ENCODE assay signal across 14 cellular contexts in genomic region chr2:85181093-85181685, GRCh38. TPM values are rescaled to one million over a fixed set of nuclear protein-coding genes. Genes with fewer than 3 reads are reported as not detected.
DNase-seq lines count a peak whose midpoint lies in the region; ATAC-seq, FAIRE-seq and TF ChIP-seq lines count a peak whose summit lies in the region.
"Had no signal": no experiment of that assay in that cellular context is flagged by ENCODE, and none has a peak within 500 bp of the region (broad histone marks: within the 10 kb centered on the region; RNA-seq: fewer than 3 reads in every experiment).

No MANE protein-coding gene starts in this region.

- TF ChIP-seq CTCF in AG04450 (IDR thresholded peaks at IDR 0.05; ENCODE audit: low read depth, low read length) = 0 out of 2 replicates have a peak, but pooled peaks have one; percentile 6
- TF ChIP-seq CTCF in GM12865 (IDR thresholded peaks at IDR 0.05; ENCODE audit: insufficient read depth, low read depth, low read length, missing control alignments) = peak; percentile 3
- TF ChIP-seq CTCF in left lung (IDR thresholded peaks at IDR 0.05) = no peak
- TF ChIP-seq CTCF in GM20000 (IDR thresholded peaks at IDR 0.05; ENCODE audit: extremely low read depth, missing control alignments) = no peak

- peak; percentile 52; the same call in 2 of the 3 replicates for ATAC-seq in SK-N-SH treated with all-trans-retinoic acid at 6 μM for 48 hours
- peak; percentile 31 for ATAC-seq in left lung
- ATAC-seq in HG03095 (IDR thresholded peaks at IDR 0.05; ENCODE audit: unreplicated experiment) = no peak
- no peak for ATAC-seq in HG02885 (IDR thresholded peaks at IDR 0.05; ENCODE audit: poor library complexity, unreplicated experiment)

- DNase-seq in AG04450 (ENCODE audit: low read depth, low spot score) = no peak
- DNase-seq in GM12865 (ENCODE audit: low read depth) = no peak
- DNase-seq in left lung = no peak
- DNase-seq in GM12892 (ENCODE audit: insufficient read length) = no peak
- no peak for DNase-seq in GM20000 (ENCODE audit: low spot score)
- DNase-seq: adrenal gland, GOT3, NCI-H1694 treated with DMSO at 0.1 percent for 48 hours, nucleus accumbens, testis had no signal

- H3K27ac ChIP-seq in AG04450 (ENCODE audit: low read depth, low read length) = no peak overlapping the region
- no peak overlapping the region for H3K27ac ChIP-seq in left lung
- H3K27ac ChIP-seq: adrenal gland, epithelial cell of prostate, testis had no signal

- TF ChIP-seq POLR2A in GM12892 (IDR thresholded peaks at IDR 0.05; ENCODE audit: low read depth, low read length) = no peak

- no peak overlapping the region for H3K4me3 ChIP-seq in AG04450 (ENCODE audit: low read depth, low read length)
- H3K4me3 ChIP-seq in GM12865 (ENCODE audit: low read depth, low read length) = no peak overlapping the region
- H3K4me3 ChIP-seq in left lung = no peak overlapping the region
- H3K4me3 ChIP-seq: adrenal gland, testis had no signal

- no peaks in the 10 kb centered on the region for H3K27me3 ChIP-seq in AG04450 (ENCODE audit: control insufficient read depth, insufficient read depth, low read length)
- H3K27me3 ChIP-seq in left lung = no peaks in the 10 kb centered on the region
- H3K27me3 ChIP-seq: adrenal gland, testis had no signal

- intact Hi-C loops in left lung (cut with DNase I) = no loop called here

- CTCF ChIA-PET in AG04450 (lab: Charles Lee) = interaction anchor here (1.0 kb wide), 1 partner anchor 51 kb away, joined by 5 read pairs; no protein-coding TSS in a partner anchor

- POLR2A ChIA-PET in AG04450 (lab: Yijun Ruan, JAX) = no interaction called here

- no peak for FAIRE-seq in GM12892 (lab: Jason Lieb, UNC)

- no peaks in the 10 kb centered on the region for H3K36me3 ChIP-seq in left lung
- H3K36me3 ChIP-seq: adrenal gland had no signal

- peaks cover 13 to 23% of the 10 kb centered on the region in 2 donors for H3K4me1 ChIP-seq in left lung
- H3K4me1 ChIP-seq: testis had no signal

- H3K9me3 ChIP-seq in AG04450 (ENCODE audit: control insufficient read depth, insufficient read depth, low read length) = no peaks in the 10 kb centered on the region
- no peaks in the 10 kb centered on the region for H3K9me3 ChIP-seq in left lung
- H3K9me3 ChIP-seq: adrenal gland, testis had no signal

TF ChIP-seq in SK-N-SH treated with all-trans-retinoic acid at 6 μM for 48 hours, 23 proteins besides CTCF, POLR2A, EP300 and RAD21:
- TF ChIP-seq POU6F1 (CRISPR knock-in tag; IDR thresholded peaks at IDR 0.05; ENCODE audit: borderline replicate concordance, low read depth) = no peak
- no peak for TF ChIP-seq ISL1 (CRISPR knock-in tag; IDR thresholded peaks at IDR 0.05)
- TF ChIP-seq TOX (CRISPR knock-in tag; IDR thresholded peaks at IDR 0.05; ENCODE audit: borderline replicate concordance) = no peak
- no peak for TF ChIP-seq PPARA (CRISPR knock-in tag; IDR thresholded peaks at IDR 0.05; ENCODE audit: borderline replicate concordance)
- TF ChIP-seq, protein P1, sequence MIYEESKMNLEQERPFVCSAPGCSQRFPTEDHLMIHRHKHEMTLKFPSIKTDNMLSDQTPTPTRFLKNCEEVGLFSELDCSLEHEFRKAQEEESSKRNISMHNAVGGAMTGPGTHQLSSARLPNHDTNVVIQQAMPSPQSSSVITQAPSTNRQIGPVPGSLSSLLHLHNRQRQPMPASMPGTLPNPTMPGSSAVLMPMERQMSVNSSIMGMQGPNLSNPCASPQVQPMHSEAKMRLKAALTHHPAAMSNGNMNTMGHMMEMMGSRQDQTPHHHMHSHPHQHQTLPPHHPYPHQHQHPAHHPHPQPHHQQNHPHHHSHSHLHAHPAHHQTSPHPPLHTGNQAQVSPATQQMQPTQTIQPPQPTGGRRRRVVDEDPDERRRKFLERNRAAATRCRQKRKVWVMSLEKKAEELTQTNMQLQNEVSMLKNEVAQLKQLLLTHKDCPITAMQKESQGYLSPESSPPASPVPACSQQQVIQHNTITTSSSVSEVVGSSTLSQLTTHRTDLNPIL (CRISPR knock-in tag; IDR thresholded peaks at IDR 0.05; ENCODE audit: low read depth) = no peak
- no peak for TF ChIP-seq ZNF565 (CRISPR knock-in tag; conservative IDR thresholded peaks at IDR 0.05; ENCODE audit: low read depth)
- TF ChIP-seq ZFP30 (CRISPR knock-in tag; IDR thresholded peaks at IDR 0.05) = no peak
- no peak for TF ChIP-seq GLIS3 (CRISPR knock-in tag; IDR thresholded peaks at IDR 0.05)

RNA-seq across cellular contexts. Expression of gene TCF7L1, which starts 48.0 kb away (rescaled TPM):
- polyA plus RNA-seq in AG04450 (2011; rRNA removed) = 2.7 and 3.5 TPM in 2 replicates
- polyA minus RNA-seq in AG04450 (2011; rRNA and poly(A)+ RNA removed) = 5.6 and 6.8 TPM in 2 replicates
- 10 to 100 TPM; 16.4 to 17.7 TPM for total RNA-seq in left lung
- 0.13 TPM for polyA plus RNA-seq in GM12892 (2012; ENCODE audit: missing spikeins)

Comparison
In these comparisons a context has a peak if more than half of its experiments do, and no peak if none do; other contexts are left out.
1. CTCF ChIP-seq: peak in AG04450 (single experiment) and GM12865 (single experiment); none in left lung (0 of 2) and GM20000 (single experiment).
2. ATAC-seq: peak in SK-N-SH treated with all-trans-retinoic acid at 6 μM for 48 hours (single experiment) and left lung (single experiment); none in HG03095 (single experiment) and HG02885 (single experiment).